Comparison of ENCODE assay signal across 12 cellular contexts in the genomic region with DNA sequence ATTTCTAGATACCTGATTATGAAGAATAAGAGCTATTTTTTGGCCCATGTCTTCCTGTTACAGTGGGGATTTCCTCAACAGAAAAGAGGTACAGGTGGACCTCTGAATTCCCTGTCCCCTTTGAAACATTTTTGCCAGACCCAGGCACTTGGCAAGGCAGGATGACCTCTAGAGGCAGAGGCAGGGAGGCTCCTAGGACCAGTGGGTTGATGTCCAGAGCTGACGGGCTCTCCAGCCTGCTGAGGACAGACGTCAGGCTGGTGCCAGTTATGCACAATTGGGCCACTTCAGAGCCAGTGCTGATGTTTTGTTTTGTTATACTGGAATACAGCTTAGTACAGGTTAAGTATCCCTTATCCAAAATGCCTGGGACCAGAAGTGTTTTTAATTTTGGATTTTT. TPM values are rescaled to one million over a fixed set of nuclear protein-coding genes. Genes with fewer than 3 reads are reported as not detected.
DNase-seq lines count a peak whose midpoint lies in the region; FAIRE-seq and TF ChIP-seq lines count a peak whose summit lies in the region.
"Had no signal": no experiment of that assay in that cellular context is flagged by ENCODE, and none has a peak within 500 bp of the region (broad histone marks: within the 10 kb centered on the region; RNA-seq: fewer than 3 reads in every experiment).

No MANE protein-coding gene starts in this region.

- TF ChIP-seq CTCF in Peyer's patch (IDR thresholded peaks at IDR 0.05) (no peak), endothelial cell of umbilical vein (IDR thresholded peaks at IDR 0.05; ENCODE audit: extremely low read depth in 1 of 2, insufficient read depth in 1 of 2, low read depth in 1 of 2, low read length in 2 of 2) (peak; percentile 6 to 14), testis (IDR thresholded peaks at IDR 0.05) (no peak)

- H3K4me1 ChIP-seq in Peyer's patch (peaks cover 0 to 92% (median 13%) of the 10 kb centered on the region in 4 donors), endothelial cell of umbilical vein (ENCODE audit: control insufficient read depth, extremely low read depth, insufficient read depth, low read length) (peaks cover 68% of the 10 kb centered on the region), mesodermal cell (ENCODE audit: control insufficient read depth, insufficient read depth, low read length, poor library complexity, severe bottlenecking) (peaks cover 85% of the 10 kb centered on the region), testis (peaks cover 61% of the 10 kb centered on the region)

- WGBS in mesodermal cell (ENCODE audit: insufficient coverage in 2 of 2), 2 experiments: 83 to 100% methylated on average over 1 of the region's 2 CpGs
- 51 to 60% methylated on average over 2 of the region's 2 CpGs for WGBS in testis, 2 donors

- no peaks in the 10 kb centered on the region for H3K27me3 Mint-ChIP-seq in activated CD4-positive, alpha-beta memory T cell treated with anti-CD3 and anti-CD28 coated beads for 36 hours
- H3K27me3 Mint-ChIP-seq: activated CD8-positive, alpha-beta memory T cell treated with anti-CD3 and anti-CD28 coated beads, Interleukin-2, amount 10 ng/mL, durations not matched to agents 7 days and 5 days had no signal

- dilution Hi-C loops in endothelial cell of umbilical vein (cut with MboI; ENCODE audit: extremely low pct_ligation_motif_present, low sequenced_read_pairs): no loop called here

- no peak overlapping the region for H3K4me3 ChIP-seq in Peyer's patch
- H3K4me3 ChIP-seq in endothelial cell of umbilical vein (replicated peaks in 1 of 3; ENCODE audit: insufficient read depth in 1 of 3, low read depth in 1 of 3, low read length in 3 of 3): no peak overlapping the region
- no peak overlapping the region for H3K4me3 ChIP-seq in mesodermal cell (ENCODE audit: extremely low read depth, insufficient read depth, low read length, poor library complexity, severe bottlenecking)
- H3K4me3 ChIP-seq in testis: no peak overlapping the region

- H3K4me1 Mint-ChIP-seq in activated CD4-positive, alpha-beta memory T cell treated with anti-CD3 and anti-CD28 coated beads for 36 hours (ENCODE audit: low read depth): peaks cover 26% of the 10 kb centered on the region

- peaks cover 5% of the 10 kb centered on the region for H3K36me3 Mint-ChIP-seq in activated CD4-positive, alpha-beta memory T cell treated with anti-CD3 and anti-CD28 coated beads for 36 hours

- H4K20me1 ChIP-seq in endothelial cell of umbilical vein (replicated peaks; ENCODE audit: control insufficient read depth, extremely low read depth, insufficient read depth, low read length): peaks cover 9% of the 10 kb centered on the region

- no peaks in the 10 kb centered on the region for H3K9me1 ChIP-seq in endothelial cell of umbilical vein (replicated peaks; ENCODE audit: control insufficient read depth, extremely low read depth, insufficient read depth, low read length)

- H2AFZ ChIP-seq in endothelial cell of umbilical vein (ENCODE audit: low read depth, low read length): no peak overlapping the region

- H3K9me3 ChIP-seq in Peyer's patch (no peaks in the 10 kb centered on the region), endothelial cell of umbilical vein (replicated peaks; ENCODE audit: control insufficient read depth, insufficient read depth, low read length) (no peaks in the 10 kb centered on the region), mesodermal cell (ENCODE audit: control insufficient read depth, low read length) (no peaks in the 10 kb centered on the region), testis (no peaks in the 10 kb centered on the region)

- peak overlapping the region; percentile 4 for H3K4me2 ChIP-seq in endothelial cell of umbilical vein (ENCODE audit: insufficient read depth, low read length)

- H3K36me3 ChIP-seq in Peyer's patch (no peaks in the 10 kb centered on the region), endothelial cell of umbilical vein (ENCODE audit: control insufficient read depth in 2 of 2, extremely low read depth in 1 of 2, insufficient read depth in 2 of 2, low read length in 2 of 2) (peaks cover 0 to 5% of the 10 kb centered on the region in 2 experiments), mesodermal cell (ENCODE audit: control insufficient read depth, insufficient read depth, low read length) (peaks cover 79% of the 10 kb centered on the region), testis (ENCODE audit: low read depth, missing control alignments) (no peaks in the 10 kb centered on the region)

- no peak overlapping the region for H3K4me3 Mint-ChIP-seq in activated CD4-positive, alpha-beta memory T cell treated with anti-CD3 and anti-CD28 coated beads for 36 hours
- H3K4me3 Mint-ChIP-seq: activated CD8-positive, alpha-beta memory T cell treated with anti-CD3 and anti-CD28 coated beads, Interleukin-2, amount 10 ng/mL, durations not matched to agents 7 days and 5 days had no signal

- no peak overlapping the region for H3K27ac Mint-ChIP-seq in activated CD4-positive, alpha-beta memory T cell treated with anti-CD3 and anti-CD28 coated beads for 36 hours
- H3K27ac Mint-ChIP-seq: activated CD8-positive, alpha-beta memory T cell treated with anti-CD3 and anti-CD28 coated beads, Interleukin-2, amount 10 ng/mL, durations not matched to agents 7 days and 5 days had no signal

- no peak for FAIRE-seq in endothelial cell of umbilical vein (lab: Jason Lieb, UNC)
- FAIRE-seq in GM19239 (lab: Jason Lieb, UNC): no peak
- FAIRE-seq: G401.6 had no signal

- no peaks in the 10 kb centered on the region for H3K9me3 Mint-ChIP-seq in activated CD4-positive, alpha-beta memory T cell treated with anti-CD3 and anti-CD28 coated beads for 36 hours

- H3K79me2 ChIP-seq in endothelial cell of umbilical vein (ENCODE audit: control insufficient read depth, insufficient read depth, low read length): peaks cover 95% of the 10 kb centered on the region

- H3K9ac ChIP-seq in endothelial cell of umbilical vein (replicated peaks; ENCODE audit: extremely low read depth, insufficient read depth, low read length): no peak overlapping the region

- no TSS peak for BruUV-seq in endothelial cell of umbilical vein (replicated peaks; lab: Mats Ljungman, UMichigan)

- DNase-seq in Peyer's patch (no peak), endothelial cell of umbilical vein (ENCODE audit: low read depth, low spot score) (no peak), testis (peak; percentile 36), HEK293T (ENCODE audit: extremely low spot score) (no peak), GM19239 (ENCODE audit: insufficient read length, low spot score) (no peak), DMS 273 (lab: John Stamatoyannopoulos, UW; ENCODE audit: unreplicated experiment) (no peak)
- DNase-seq in activated CD4-positive, alpha-beta memory T cell treated with anti-CD3 and anti-CD28 coated beads for 36 hours: no peak
- DNase-seq: activated CD8-positive, alpha-beta memory T cell treated with anti-CD3 and anti-CD28 coated beads, Interleukin-2, amount 10 ng/mL, durations not matched to agents 7 days and 5 days; erythroblast had no signal

- POLR2A ChIA-PET in endothelial cell of umbilical vein (lab: Charles Lee) (interaction anchor here (1.5 to 2.0 kb wide), 2 partner anchors 8 to 11 kb away, joined by 5 to 7 read pairs; no protein-coding TSS in a partner anchor), HEK293T (lab: Yijun Ruan, JAX) (interaction anchor here (1.1 to 2.9 kb wide), 2 partner anchors 10 to 12 kb away, joined by 3 to 15 read pairs; no protein-coding TSS in a partner anchor)
- POLR2A ChIA-PET in activated CD4-positive, alpha-beta memory T cell treated with anti-CD3 and anti-CD28 coated beads for 36 hours (lab: Charles Lee): interaction anchor here (2.0 kb wide), 1 partner anchor 10 kb away, joined by 6 read pairs; no protein-coding TSS in a partner anchor

- TF ChIP-seq POLR2A in Peyer's patch (IDR thresholded peaks at IDR 0.05) (no peak), endothelial cell of umbilical vein (IDR thresholded peaks at IDR 0.05; ENCODE audit: low read depth, low read length) (no peak), testis (IDR thresholded peaks at IDR 0.05) (no peak)

- H3K27ac ChIP-seq in Peyer's patch (peak overlapping the region; percentile 51 to 100 (median 80)), endothelial cell of umbilical vein (ENCODE audit: insufficient read depth, low read depth, low read length) (no peak overlapping the region), mesodermal cell (ENCODE audit: low read depth, low read length, severe bottlenecking) (peak overlapping the region; percentile 71), testis (peak overlapping the region; percentile 66 to 75)

- CTCF ChIA-PET in endothelial cell of umbilical vein (lab: Charles Lee) (interaction anchor here (0.6 to 2.7 kb wide), 8 partner anchors 8 to 132 kb away, joined by 3 to 15 read pairs (median 3); no protein-coding TSS in a partner anchor), HEK293T (lab: Yijun Ruan, JAX) (interaction anchor here (0.6 to 1.0 kb wide), 3 partner anchors 17 to 218 kb away, joined by 3 read pairs; no protein-coding TSS in a partner anchor)
- CTCF ChIA-PET in activated CD4-positive, alpha-beta memory T cell treated with anti-CD3 and anti-CD28 coated beads for 36 hours (lab: Charles Lee): interaction anchor here (0.9 to 2.2 kb wide), 2 partner anchors 42 to 44 kb away, joined by 3 to 10 read pairs; no protein-coding TSS in a partner anchor

- H3K27me3 ChIP-seq in Peyer's patch: no peaks in the 10 kb centered on the region
- H3K27me3 ChIP-seq in endothelial cell of umbilical vein (ENCODE audit: control insufficient read depth in 2 of 2, insufficient read depth in 2 of 2, low read length in 2 of 2): no peaks in the 10 kb centered on the region
- no peaks in the 10 kb centered on the region for H3K27me3 ChIP-seq in testis

- intact Hi-C loops in endothelial cell of umbilical vein (cut with micrococcal nuclease): loop anchor here (1.0 kb wide), 1 partner anchor 44 kb away; no protein-coding TSS in a partner anchor
- intact Hi-C loops in testis (cut with DNase I; ENCODE audit: low total_unique reads): no loop called here
- intact Hi-C loops in activated CD4-positive, alpha-beta memory T cell treated with anti-CD3 and anti-CD28 coated beads for 36 hours (cut with micrococcal nuclease): no loop called here

RNA-seq across cellular contexts. Expression of a gene that starts 18.5 kb away (rescaled TPM):
- total RNA-seq in Peyer's patch: not detected
- not detected in 2 replicates for total RNA-seq in endothelial cell of umbilical vein
- 0.11 TPM in 1 of 2 replicates, not detected in the other for polyA plus RNA-seq in endothelial cell of umbilical vein
- polyA plus RNA-seq in endothelial cell of umbilical vein (2011; cell fraction: cytosol; rRNA removed): not detected in 2 replicates
- not detected in 2 replicates for polyA plus RNA-seq in endothelial cell of umbilical vein (2011; cell fraction: nucleus; rRNA removed)
- polyA plus RNA-seq in endothelial cell of umbilical vein (2012): not detected in 2 replicates
- polyA minus RNA-seq in endothelial cell of umbilical vein: not detected in 2 replicates
- not detected for polyA minus RNA-seq in endothelial cell of umbilical vein (2011; cell fraction: cytosol; rRNA and poly(A)+ RNA removed)
- polyA minus RNA-seq in endothelial cell of umbilical vein (2011; cell fraction: nucleus; rRNA and poly(A)+ RNA removed): 0.43 TPM in 1 of 2 replicates, not detected in the other
- polyA plus RNA-seq in mesodermal cell (2013, experiment 1 of 2): not detected
- polyA plus RNA-seq in mesodermal cell (2013, experiment 2 of 2): not detected
- total RNA-seq in testis: 1 to 10 TPM in 1 of 2 donors, under 1 TPM in 1; 0.87 to 1.7 TPM
- not detected for polyA plus RNA-seq in testis (ENCODE audit: insufficient read depth, low read depth, low replicate concordance)
- not detected for total RNA-seq in activated CD4-positive, alpha-beta memory T cell treated with anti-CD3 and anti-CD28 coated beads for 36 hours
- total RNA-seq: activated CD8-positive, alpha-beta memory T cell treated with anti-CD3 and anti-CD28 coated beads, Interleukin-2, amount 10 ng/mL, durations not matched to agents 7 days and 5 days; subcutaneous adipose tissue had no signal

Comparison
In these comparisons a context has a peak if more than half of its experiments do, and no peak if none do; other contexts are left out.
1. CTCF ChIP-seq: peak in endothelial cell of umbilical vein (2 of 2); none in Peyer's patch (0 of 6) and testis (0 of 3).